In genomic region chr9:15935661-15936315, GRCh38 we compare ENCODE assay signal across 15 cellular contexts.
DNase-seq lines count a peak whose midpoint lies in the region; ATAC-seq, FAIRE-seq and TF ChIP-seq lines count a peak whose summit lies in the region.
"Had no signal": no experiment of that assay in that cellular context is flagged by ENCODE, and none has a peak within 500 bp of the region (broad histone marks: within the 10 kb centered on the region; RNA-seq: fewer than 3 reads in every experiment).

No MANE protein-coding gene starts in this region.

- no peaks in the 10 kb centered on the region for H3K27me3 Mint-ChIP-seq in progenitor cell of endocrine pancreas
- H3K27me3 Mint-ChIP-seq in activated T-cell treated with anti-CD3 and anti-CD28 coated beads, Interleukin-2, amount 50 U/mL, for 4 hours (ENCODE audit: low read depth): no peaks in the 10 kb centered on the region
- H3K27me3 Mint-ChIP-seq: CD4-positive, CD25-positive, alpha-beta regulatory T cell; naive B cell had no signal

- 64 to 68% methylated on average over 2 of the region's 2 CpGs for WGBS in lower leg skin, 2 donors

- DNase-seq in H54 (ENCODE audit: insufficient read length, low spot score): no peak
- peak; percentile 60 for DNase-seq in NCI-H748 (lab: John Stamatoyannopoulos, UW; ENCODE audit: unreplicated experiment)
- DNase-seq in progenitor cell of endocrine pancreas (ENCODE audit: low spot score, unreplicated experiment): no peak
- no peak for DNase-seq in activated T-cell treated with anti-CD3 and anti-CD28 coated beads, Interleukin-2, amount 50 U/mL, for 4 hours
- DNase-seq in lower leg skin (ENCODE audit: low spot score in 2 of 2): no peak
- no peak for DNase-seq in activated CD4-positive, alpha-beta T cell treated with anti-CD3 and anti-CD28 coated beads for 48 hours
- DNase-seq: activated naive CD4-positive, alpha-beta T cell treated with Interleukin-2 at 50 U/mL for 16 hours; CD4-positive, CD25-positive, alpha-beta regulatory T cell; naive B cell; NCI-H226; stimulated activated naive CD8-positive, alpha-beta T cell treated with anti-CD3 and anti-CD28 coated beads, Interleukin-15, Interleukin-2, amounts not matched to agents 100 U/mL and 50 U/mL, for 24 hours; WERI-Rb-1 had no signal

- H3K27ac Mint-ChIP-seq in progenitor cell of endocrine pancreas: peak overlapping the region; percentile 82
- H3K27ac Mint-ChIP-seq: CD4-positive, CD25-positive, alpha-beta regulatory T cell; naive B cell had no signal

- peaks cover 8% of the 10 kb centered on the region for H3K4me1 Mint-ChIP-seq in progenitor cell of endocrine pancreas (ENCODE audit: low read depth)
- no peaks in the 10 kb centered on the region for H3K4me1 Mint-ChIP-seq in activated T-cell treated with anti-CD3 and anti-CD28 coated beads, Interleukin-2, amount 50 U/mL, for 4 hours (ENCODE audit: low read depth)
- H3K4me1 Mint-ChIP-seq: CD4-positive, CD25-positive, alpha-beta regulatory T cell; naive B cell had no signal

- ATAC-seq in activated T-cell treated with anti-CD3 and anti-CD28 coated beads, Interleukin-2, amount 50 U/mL, for 4 hours: no peak
- ATAC-seq: HCT116; stimulated activated naive CD8-positive, alpha-beta T cell treated with anti-CD3 and anti-CD28 coated beads, Interleukin-15, Interleukin-2, amounts not matched to agents 100 U/mL and 50 U/mL, for 24 hours had no signal

- no peaks in the 10 kb centered on the region for H3K36me3 Mint-ChIP-seq in progenitor cell of endocrine pancreas (ENCODE audit: insufficient read depth)
- no peaks in the 10 kb centered on the region for H3K36me3 Mint-ChIP-seq in activated T-cell treated with anti-CD3 and anti-CD28 coated beads, Interleukin-2, amount 50 U/mL, for 4 hours (ENCODE audit: insufficient read depth)
- H3K36me3 Mint-ChIP-seq: CD4-positive, CD25-positive, alpha-beta regulatory T cell; naive B cell had no signal

- H3K4me3 Mint-ChIP-seq in progenitor cell of endocrine pancreas (ENCODE audit: low read depth): no peak overlapping the region
- no peak overlapping the region for H3K4me3 Mint-ChIP-seq in activated T-cell treated with anti-CD3 and anti-CD28 coated beads, Interleukin-2, amount 50 U/mL, for 4 hours
- H3K4me3 Mint-ChIP-seq: CD4-positive, CD25-positive, alpha-beta regulatory T cell; naive B cell had no signal

- no peak overlapping the region for H3K4me3 ChIP-seq in lower leg skin (ENCODE audit: low read depth, poor library complexity, severe bottlenecking)
- H3K4me3 ChIP-seq: cardiac muscle cell had no signal

- TF ChIP-seq POLR2A in H54 (IDR thresholded peaks at IDR 0.05; ENCODE audit: low read depth, low read length) (no peak), lower leg skin (IDR thresholded peaks at IDR 0.05) (no peak)

- peaks cover 10% of the 10 kb centered on the region for H3K9me3 Mint-ChIP-seq in progenitor cell of endocrine pancreas (ENCODE audit: low read depth)
- peaks cover 5% of the 10 kb centered on the region for H3K9me3 Mint-ChIP-seq in activated T-cell treated with anti-CD3 and anti-CD28 coated beads, Interleukin-2, amount 50 U/mL, for 4 hours

- intact Hi-C loops in lower leg skin (cut with DNase I; ENCODE audit: low total_unique reads): no loop called here

- TF ChIP-seq CTCF in progenitor cell of endocrine pancreas (IDR thresholded peaks at IDR 0.05; ENCODE audit: unreplicated experiment) (no peak), lower leg skin (IDR thresholded peaks at IDR 0.05) (no peak)

- FAIRE-seq in H54 (lab: Jason Lieb, UNC) (peak; percentile 43), endometrium (lab: Jason Lieb, UNC) (peak; percentile 91)
